Comparison of ENCODE assay signal across 15 cellular contexts in genomic region chr7:104986623-104987259, GRCh38. TPM values are rescaled to one million over a fixed set of nuclear protein-coding genes. Genes with fewer than 3 reads are reported as not detected.
DNase-seq lines count a peak whose midpoint lies in the region; ATAC-seq and TF ChIP-seq lines count a peak whose summit lies in the region.
"Had no signal": no experiment of that assay in that cellular context is flagged by ENCODE, and none has a peak within 500 bp of the region (broad histone marks: within the 10 kb centered on the region; RNA-seq: fewer than 3 reads in every experiment).

No MANE protein-coding gene starts in this region.

- no peaks in the 10 kb centered on the region for H3K27me3 Mint-ChIP-seq in activated naive CD4-positive, alpha-beta T cell treated with anti-CD3 and anti-CD28 coated beads, Interleukin-2, amount 50 U/mL, for 24 hours
- H3K27me3 Mint-ChIP-seq in WTC11 (ENCODE audit: low read depth) (no peaks in the 10 kb centered on the region), memory B cell (no peaks in the 10 kb centered on the region)

- H3K36me3 Mint-ChIP-seq in activated naive CD4-positive, alpha-beta T cell treated with anti-CD3 and anti-CD28 coated beads, Interleukin-2, amount 50 U/mL, for 24 hours, result peaks cover 3% of the 10 kb centered on the region
- H3K36me3 Mint-ChIP-seq in WTC11 (peaks cover 5% of the 10 kb centered on the region; the same call in 1 of the 2 replicates), memory B cell (peaks cover 4% of the 10 kb centered on the region)

- H3K9me3 ChIP-seq in transverse colon, result no peaks in the 10 kb centered on the region
- H3K9me3 ChIP-seq: left lung, thoracic aorta had no signal

- no peak for TF ChIP-seq EP300 in transverse colon (IDR thresholded peaks at IDR 0.05; ENCODE audit: low read depth)

- peaks cover 46% of the 10 kb centered on the region for H3K4me1 Mint-ChIP-seq in activated naive CD4-positive, alpha-beta T cell treated with anti-CD3 and anti-CD28 coated beads, Interleukin-2, amount 50 U/mL, for 24 hours
- H3K4me1 Mint-ChIP-seq in WTC11, result peaks cover 51% of the 10 kb centered on the region
- H3K4me1 Mint-ChIP-seq in memory B cell, result peaks cover 34% of the 10 kb centered on the region

- H3K36me3 ChIP-seq in transverse colon, result no peaks in the 10 kb centered on the region

- peak overlapping the region in 3 of 4 donors; percentile 95 to 99 (median 98) for H3K27ac ChIP-seq in transverse colon
- H3K27ac ChIP-seq: left lung had no signal

- POLR2A ChIA-PET in WTC11 (lab: Charles Lee), result interaction anchor here (0.7 to 1.1 kb wide), 3 partner anchors 27 to 84 kb away, joined by 3 to 8 read pairs (median 3); partner anchors contain the start of gene KMT2E

- no peak overlapping the region for H3K4me3 ChIP-seq in transverse colon
- H3K4me3 ChIP-seq: GM23248, left lung, thoracic aorta had no signal

- H3K27ac Mint-ChIP-seq in activated naive CD4-positive, alpha-beta T cell treated with anti-CD3 and anti-CD28 coated beads, Interleukin-2, amount 50 U/mL, for 24 hours, result peak overlapping the region; percentile 62
- H3K27ac Mint-ChIP-seq in WTC11 (peak overlapping the region; percentile 81), memory B cell (peak overlapping the region; percentile 99)

- H3K9me3 Mint-ChIP-seq in activated naive CD4-positive, alpha-beta T cell treated with anti-CD3 and anti-CD28 coated beads, Interleukin-2, amount 50 U/mL, for 24 hours, result no peaks in the 10 kb centered on the region
- H3K9me3 Mint-ChIP-seq in WTC11 (no peaks in the 10 kb centered on the region), memory B cell (no peaks in the 10 kb centered on the region)

- no peak for TF ChIP-seq CTCF in WTC11 (IDR thresholded peaks at IDR 0.05)
- TF ChIP-seq CTCF in transverse colon (IDR thresholded peaks at IDR 0.05), result no peak
- no peak for TF ChIP-seq CTCF in GM13976 (IDR thresholded peaks at IDR 0.05; ENCODE audit: borderline replicate concordance, control extremely low read depth, extremely low read depth, insufficient read depth, missing control alignments)

- in situ Hi-C loops in transverse colon (cut with MboI; ENCODE audit: low pct_ligation_motif_present in 1 of 4, low pct_unique_long_range_greater_than_20kb in 1 of 4, low sequenced_read_pairs in 3 of 4) (no loop called here), GM13976 (cut with MboI; ENCODE audit: low sequenced_read_pairs, unreplicated experiment) (loop anchor here (25.0 kb wide), 1 partner anchor 351 kb away; no protein-coding TSS in a partner anchor)

- ATAC-seq in WTC11 (no peak), memory B cell (ENCODE audit: low read depth) (no peak)
- ATAC-seq: left lung had no signal

- no peak for DNase-seq in activated naive CD4-positive, alpha-beta T cell treated with Interleukin-2 at 50 U/mL for 16 hours
- no peak for DNase-seq in WTC11 (ENCODE audit: low spot score)
- DNase-seq in memory B cell (ENCODE audit: low spot score in 2 of 2), result no peak
- no peak for DNase-seq in transverse colon
- DNase-seq in stimulated activated CD4-positive, alpha-beta T cell treated with anti-CD3 and anti-CD28 coated beads, Interleukin-2, amount 100 ng/mL, for 48 hours, result no peak
- DNase-seq in GM13976 (ENCODE audit: low spot score), result no peak
- DNase-seq in NCI-H1105 treated with DMSO at 0.1 percent for 48 hours (lab: John Stamatoyannopoulos, UW), result no peak
- DNase-seq: activated CD8-positive, alpha-beta memory T cell treated with anti-CD3 and anti-CD28 coated beads for 24 hours; GM23248; head of caudate nucleus; IMR-90; left lung; NCI-H2081 had no signal

- CTCF ChIA-PET in WTC11 (lab: Charles Lee), result interaction anchor here (1.1 kb wide), 1 partner anchor 26 kb away, joined by 4 read pairs; no protein-coding TSS in a partner anchor

- 55 to 74% methylated on average over 4 to 6 of the region's 6 CpGs for WGBS in transverse colon (ENCODE audit: low coverage in 1 of 2), 2 donors

- H3K27me3 ChIP-seq in transverse colon, result no peaks in the 10 kb centered on the region
- H3K27me3 ChIP-seq: left lung had no signal

- intact Hi-C loops in transverse colon (cut with DNase I; ENCODE audit: low total_unique reads), result no loop called here

- H3K4me1 ChIP-seq in transverse colon, result peaks cover 20 to 40% (median 31%) of the 10 kb centered on the region in 4 donors

- TF ChIP-seq POLR2A in transverse colon (IDR thresholded peaks at IDR 0.05), result no peak

- no peak overlapping the region for H3K4me3 Mint-ChIP-seq in activated naive CD4-positive, alpha-beta T cell treated with anti-CD3 and anti-CD28 coated beads, Interleukin-2, amount 50 U/mL, for 24 hours
- no peak overlapping the region for H3K4me3 Mint-ChIP-seq in WTC11
- H3K4me3 Mint-ChIP-seq in memory B cell, result no peak overlapping the region

TF ChIP-seq in WTC11, 78 proteins besides CTCF, POLR2A, EP300 and RAD21:
- TF ChIP-seq GRHL2 (CRISPR knock-in tag; IDR thresholded peaks at IDR 0.05; ENCODE audit: insufficient replicate concordance, severe bottlenecking) (no peak), ZNF671 (CRISPR knock-in tag; IDR thresholded peaks at IDR 0.05) (no peak), ZNF121 (CRISPR knock-in tag; IDR thresholded peaks at IDR 0.05) (no peak), CBFB (CRISPR knock-in tag; IDR thresholded peaks at IDR 0.05; ENCODE audit: low read depth) (no peak), FOXK1 (CRISPR knock-in tag; IDR thresholded peaks at IDR 0.05) (no peak), TEAD1 (CRISPR knock-in tag; IDR thresholded peaks at IDR 0.05) (no peak), ZNF512 (CRISPR knock-in tag; IDR thresholded peaks at IDR 0.05; ENCODE audit: borderline replicate concordance) (no peak), ZNF416 (CRISPR knock-in tag; IDR thresholded peaks at IDR 0.05) (no peak), AR (CRISPR knock-in tag; IDR thresholded peaks at IDR 0.05) (no peak), GTF2I (CRISPR knock-in tag; conservative IDR thresholded peaks at IDR 0.05) (no peak), ZNF219 (CRISPR knock-in tag; IDR thresholded peaks at IDR 0.05; ENCODE audit: borderline replicate concordance) (no peak), CDX4 (CRISPR knock-in tag; IDR thresholded peaks at IDR 0.05; ENCODE audit: borderline replicate concordance) (no peak), TCF7 (CRISPR knock-in tag; IDR thresholded peaks at IDR 0.05; ENCODE audit: low read depth) (no peak), NR2C2 (CRISPR knock-in tag; IDR thresholded peaks at IDR 0.05) (no peak), ESRRA (CRISPR knock-in tag; IDR thresholded peaks at IDR 0.05; ENCODE audit: borderline replicate concordance) (no peak), OVOL2 (CRISPR knock-in tag; IDR thresholded peaks at IDR 0.05; ENCODE audit: borderline replicate concordance) (no peak), ELF4 (CRISPR knock-in tag; IDR thresholded peaks at IDR 0.05; ENCODE audit: low read depth) (no peak), ZNF232 (CRISPR knock-in tag; IDR thresholded peaks at IDR 0.05) (no peak)

RNA-seq across cellular contexts. Expression of gene KMT2E, which starts 27.3 kb away (rescaled TPM):
- total RNA-seq in WTC11 (2021) (51.4 to 52.3 TPM (median 51.8 TPM) in 3 replicates), transverse colon (100 to 1,000 TPM in 3 of 4 donors, 10 to 100 TPM in 1; 86.8 to 362 (median 178) TPM)
